ENCODE assay signal across 23 cellular contexts in the genomic region with DNA sequence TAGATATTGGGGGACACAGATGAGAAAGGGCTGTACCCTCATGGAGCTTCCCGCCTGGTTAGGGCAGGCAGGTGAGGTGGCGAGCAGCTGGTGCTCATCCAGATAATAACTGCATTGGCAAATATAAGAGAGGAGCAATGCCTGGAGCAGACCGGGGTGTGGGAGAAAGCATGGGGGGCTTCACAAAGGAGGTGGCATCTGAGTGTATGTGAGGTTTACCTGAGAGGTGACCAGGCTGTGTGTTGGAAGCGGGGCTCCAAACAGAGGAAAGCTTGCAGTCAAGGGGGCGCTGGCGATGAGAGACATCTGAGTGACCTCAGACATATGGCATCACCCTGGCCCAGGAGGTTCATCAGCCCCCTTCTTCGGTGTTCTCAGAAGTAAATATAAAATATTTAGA.
"Had no signal": no experiment of that assay in that cellular context is flagged by ENCODE, and none has a peak within 500 bp of the region (broad histone marks: within the 10 kb centered on the region; RNA-seq: fewer than 3 reads in every experiment).

No MANE protein-coding gene starts in this region.

- H3K36me3 Mint-ChIP-seq: memory B cell; mesothelial cell of epicardium; natural killer cell treated with Interleukin-12 subunit alpha and Interleukin-12 subunit beta and Interleukin-15 and Interleukin-18, amount 100 ng/mL, for 72 hours; stimulated activated naive B cell treated with anti-CD40 and anti-IgM and Interleukin-4, amounts not matched to agents 10 μg/mL and 1 μg/mL and 100 μg/mL, for 72 hours had no signal

- ATAC-seq: effector memory CD8-positive, alpha-beta T cell; esophagus mucosa; gastrocnemius medialis; left lobe of liver; mucosa of descending colon; stimulated activated naive B cell treated with anti-CD40 and anti-IgM and Interleukin-4, amounts not matched to agents 10 μg/mL and 1 μg/mL and 100 μg/mL, for 72 hours had no signal

- H3K27ac Mint-ChIP-seq: effector memory CD8-positive, alpha-beta T cell; memory B cell; mesothelial cell of epicardium; natural killer cell treated with Interleukin-12 subunit alpha and Interleukin-12 subunit beta and Interleukin-15 and Interleukin-18, amount 100 ng/mL, for 72 hours; stimulated activated naive B cell treated with anti-CD40 and anti-IgM and Interleukin-4, amounts not matched to agents 10 μg/mL and 1 μg/mL and 100 μg/mL, for 72 hours; stimulated activated naive CD8-positive, alpha-beta T cell treated with anti-CD3 and anti-CD28 coated beads, Interleukin-15, Interleukin-2, amounts not matched to agents 100 ng/mL and 50 ng/mL, for 24 hours had no signal

- H3K27ac ChIP-seq: epithelial cell of prostate, gastrocnemius medialis, neutrophil, parathyroid adenoma, prostate gland, right atrium auricular region, sigmoid colon, transverse colon, vagina had no signal

- H3K4me3 Mint-ChIP-seq: effector memory CD8-positive, alpha-beta T cell; memory B cell; mesothelial cell of epicardium; naive B cell; natural killer cell treated with Interleukin-12 subunit alpha and Interleukin-12 subunit beta and Interleukin-15 and Interleukin-18, amount 100 ng/mL, for 72 hours; neural crest cell; stimulated activated naive B cell treated with anti-CD40 and anti-IgM and Interleukin-4, amounts not matched to agents 10 μg/mL and 1 μg/mL and 100 μg/mL, for 72 hours; stimulated activated naive CD8-positive, alpha-beta T cell treated with anti-CD3 and anti-CD28 coated beads, Interleukin-15, Interleukin-2, amounts not matched to agents 100 ng/mL and 50 ng/mL, for 24 hours had no signal

- H3K9me3 Mint-ChIP-seq: effector memory CD8-positive, alpha-beta T cell; memory B cell; mesothelial cell of epicardium; natural killer cell treated with Interleukin-12 subunit alpha and Interleukin-12 subunit beta and Interleukin-15 and Interleukin-18, amount 100 ng/mL, for 72 hours; stimulated activated naive CD8-positive, alpha-beta T cell treated with anti-CD3 and anti-CD28 coated beads, Interleukin-15, Interleukin-2, amounts not matched to agents 100 ng/mL and 50 ng/mL, for 24 hours had no signal

- H3K4me1 Mint-ChIP-seq: naive B cell; neural crest cell; stimulated activated naive B cell treated with anti-CD40 and anti-IgM and Interleukin-4, amounts not matched to agents 10 μg/mL and 1 μg/mL and 100 μg/mL, for 72 hours had no signal

- DNase-seq: cortex of kidney; effector memory CD8-positive, alpha-beta T cell; foreskin fibroblast; gastrocnemius medialis; kidney; mucosa of descending colon; naive B cell; sigmoid colon; stimulated activated naive B cell treated with anti-CD40 and anti-IgM and Interleukin-4, amounts not matched to agents 10 μg/mL and 1 μg/mL and 100 μg/mL, for 72 hours; transverse colon had no signal
